15 cellular contexts compared by ENCODE assay signal in the genomic region with DNA sequence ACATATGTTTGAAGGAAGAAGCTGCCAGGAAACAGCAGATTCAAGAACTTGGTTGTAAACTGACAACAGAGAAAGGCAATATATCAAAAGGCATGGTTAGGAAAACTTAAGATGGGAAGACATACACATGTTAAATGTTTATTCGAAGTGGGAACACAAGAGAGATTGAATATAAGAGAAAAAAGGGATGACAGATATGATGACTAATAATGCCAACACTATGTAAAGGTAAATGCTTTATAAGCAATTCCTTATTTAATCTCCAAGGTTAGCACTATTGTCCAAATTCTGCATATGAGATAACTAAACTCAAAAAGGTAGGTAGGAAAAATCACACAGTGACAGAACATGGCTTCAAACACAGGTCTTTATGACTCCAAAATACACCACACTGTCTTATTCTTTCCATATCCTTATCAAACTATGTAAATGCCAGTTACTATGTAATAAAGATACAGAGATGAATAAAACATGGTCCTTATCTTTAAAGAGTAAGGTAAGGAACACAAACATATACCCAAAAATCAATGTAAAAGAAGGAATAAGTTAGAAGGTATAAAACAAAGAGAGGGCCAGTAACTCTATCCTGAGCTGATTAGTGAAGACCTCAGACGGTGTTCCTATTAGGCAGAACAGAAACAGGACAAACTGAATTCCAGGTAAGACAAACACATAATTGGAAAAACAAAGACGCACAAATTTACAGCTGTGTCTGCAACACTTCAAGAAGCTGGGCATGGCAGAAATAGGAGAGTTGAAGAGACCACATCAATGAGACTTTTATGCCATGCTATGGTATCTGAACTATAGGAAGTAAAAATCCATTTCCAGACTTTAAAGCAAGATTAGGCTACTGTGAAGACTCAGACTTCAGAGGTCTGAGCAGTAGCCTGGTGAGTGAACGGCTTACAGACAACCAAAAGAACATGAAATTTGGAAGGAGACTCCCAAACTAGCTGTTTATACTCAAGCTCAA. TPM values are rescaled to one million over a fixed set of nuclear protein-coding genes. Genes with fewer than 3 reads are reported as not detected.
DNase-seq lines count a peak whose midpoint lies in the region; ATAC-seq, FAIRE-seq and TF ChIP-seq lines count a peak whose summit lies in the region.
"Had no signal": no experiment of that assay in that cellular context is flagged by ENCODE, and none has a peak within 500 bp of the region (broad histone marks: within the 10 kb centered on the region; RNA-seq: fewer than 3 reads in every experiment).

No MANE protein-coding gene starts in this region.

- peaks cover 7% of the 10 kb centered on the region; the same call in 1 of the 2 replicates for H4K20me1 ChIP-seq in GM23338 (replicated peaks; ENCODE audit: insufficient read depth)
- no peaks in the 10 kb centered on the region for H4K20me1 ChIP-seq in GM12878 (ENCODE audit: control insufficient read depth, insufficient read depth)

- peaks cover 9% of the 10 kb centered on the region for H3K4me1 Mint-ChIP-seq in CD14-positive monocyte
- peaks cover 40% of the 10 kb centered on the region for H3K4me1 Mint-ChIP-seq in GM23338
- H3K4me1 Mint-ChIP-seq in naive thymus-derived CD4-positive, alpha-beta T cell = peaks cover 48 to 93% (median 87%) of the 10 kb centered on the region in 7 donors

- no peaks in the 10 kb centered on the region; the same call in 2 of the 3 replicates for H3K9me3 ChIP-seq in GM12878 (replicated peaks; ENCODE audit: control insufficient read depth, insufficient read depth, low read length)
- no peaks in the 10 kb centered on the region for H3K9me3 ChIP-seq in naive thymus-derived CD4-positive, alpha-beta T cell (ENCODE audit: control insufficient read depth in 2 of 3, low read length in 3 of 3)
- no peaks in the 10 kb centered on the region for H3K9me3 ChIP-seq in transverse colon
- H3K9me3 ChIP-seq: adrenal gland, upper lobe of right lung had no signal

- TF ChIP-seq EP300 in GM12878 (IDR thresholded peaks at IDR 0.05; ENCODE audit: borderline replicate concordance in 1 of 2, control insufficient read depth in 1 of 2, low read depth in 2 of 2, low read length in 2 of 2) (no peak), transverse colon (IDR thresholded peaks at IDR 0.05; ENCODE audit: low read depth) (no peak)

- RAD21 ChIA-PET in GM12878 (lab: Charles Lee; ENCODE audit: unreplicated experiment) = interaction anchor here (0.8 to 1.8 kb wide), 7 partner anchors 22 to 79 kb away, joined by 3 to 7 read pairs (median 5); no protein-coding TSS in a partner anchor

- H3K27me3 ChIP-seq in GM23338 (ENCODE audit: insufficient read depth) (no peaks in the 10 kb centered on the region), GM12878 (replicated peaks in 1 of 2; ENCODE audit: control insufficient read depth in 2 of 2, insufficient read depth in 2 of 2, low read length in 1 of 2) (no peaks in the 10 kb centered on the region), transverse colon (no peaks in the 10 kb centered on the region)
- no peaks in the 10 kb centered on the region for H3K27me3 ChIP-seq in naive thymus-derived CD4-positive, alpha-beta T cell (ENCODE audit: control insufficient read depth in 2 of 2, insufficient read depth in 2 of 2, low read length in 2 of 2)
- H3K27me3 ChIP-seq: adrenal gland, upper lobe of right lung had no signal

- ATAC-seq in GM23338 (no peak), GM12878 (no peak), GM21619 (IDR thresholded peaks at IDR 0.05; ENCODE audit: unreplicated experiment) (no peak), HG03521 (IDR thresholded peaks at IDR 0.05; ENCODE audit: unreplicated experiment) (no peak)
- ATAC-seq in naive thymus-derived CD4-positive, alpha-beta T cell = peak; percentile 66
- ATAC-seq: upper lobe of right lung had no signal

- WGBS in GM12878 (ENCODE audit: insufficient coverage, insufficient replicate concordance, low lambda C conversion rate, missing lambda C conversion rate) = 96% methylated on average over 4 of the region's 4 CpGs
- WGBS in transverse colon (ENCODE audit: low coverage in 1 of 2), 2 donors = 46 to 59% methylated on average over 3 to 4 of the region's 4 CpGs

- peak overlapping the region in 4 of 7 donors; percentile 8 to 63 (median 38) for H3K27ac Mint-ChIP-seq in CD14-positive monocyte
- peak overlapping the region; percentile 18; the same call in 1 of the 2 replicates for H3K27ac Mint-ChIP-seq in GM23338
- peak overlapping the region in 8 of 9 donors; percentile 14 to 85 (median 58) for H3K27ac Mint-ChIP-seq in naive thymus-derived CD4-positive, alpha-beta T cell

- BruUV-seq in GM12878 (replicated peaks; lab: Mats Ljungman, UMichigan) = no TSS peak

- H3K9me3 Mint-ChIP-seq in CD14-positive monocyte (peaks cover 0 to 3% (median 0%) of the 10 kb centered on the region in 7 donors), GM23338 (no peaks in the 10 kb centered on the region)
- no peaks in the 10 kb centered on the region for H3K9me3 Mint-ChIP-seq in naive thymus-derived CD4-positive, alpha-beta T cell

- no peak overlapping the region for H3K9ac ChIP-seq in GM12878 (ENCODE audit: control insufficient read depth, insufficient read depth, low read length)

- POLR2A ChIA-PET in GM12878 (lab: Charles Lee) = interaction anchor here (0.8 to 2.1 kb wide), 7 partner anchors 10 to 70 kb away, joined by 3 to 9 read pairs (median 3); no protein-coding TSS in a partner anchor
- POLR2A ChIA-PET in naive thymus-derived CD4-positive, alpha-beta T cell (lab: Charles Lee) = interaction anchor here (0.7 kb wide), 1 partner anchor 369 kb away, joined by 3 read pairs; no protein-coding TSS in a partner anchor

- H3K36me3 ChIP-seq in GM23338 (ENCODE audit: insufficient read depth) = no peaks in the 10 kb centered on the region
- H3K36me3 ChIP-seq in GM12878 (ENCODE audit: control insufficient read depth in 2 of 2, insufficient read depth in 2 of 2, low read length in 1 of 2) = no peaks in the 10 kb centered on the region
- no peaks in the 10 kb centered on the region for H3K36me3 ChIP-seq in naive thymus-derived CD4-positive, alpha-beta T cell (ENCODE audit: control insufficient read depth in 2 of 3, insufficient read depth in 3 of 3, low read length in 3 of 3)
- no peaks in the 10 kb centered on the region for H3K36me3 ChIP-seq in transverse colon
- H3K36me3 ChIP-seq: adrenal gland had no signal

- H3K27ac ChIP-seq in GM23338 (ENCODE audit: low read depth) (no peak overlapping the region), GM12878 (ENCODE audit: control insufficient read depth, insufficient read depth) (peak overlapping the region; percentile 35; the same call in 1 of the 2 replicates), transverse colon (no peak overlapping the region)
- no peak overlapping the region for H3K27ac ChIP-seq in naive thymus-derived CD4-positive, alpha-beta T cell (ENCODE audit: low read depth, low read length)
- H3K27ac ChIP-seq: adrenal gland, epithelial cell of prostate, PC-9, upper lobe of right lung had no signal

- H3K4me2 ChIP-seq in GM23338 (peak overlapping the region; percentile 21; the same call in 1 of the 2 replicates), GM12878 (ENCODE audit: control insufficient read depth, insufficient read depth) (peak overlapping the region; percentile 61)
- H3K4me2 ChIP-seq: PC-9 had no signal

- in situ Hi-C loops in GM12878 (cut with MboI) (no loop called here), transverse colon (cut with MboI; ENCODE audit: low pct_ligation_motif_present in 1 of 4, low pct_unique_long_range_greater_than_20kb in 1 of 4, low sequenced_read_pairs in 3 of 4) (loop anchor here in 1 of 4 donors (10.0 kb wide), 1 partner anchor 50 kb away; no protein-coding TSS in a partner anchor)

- CTCF ChIA-PET in GM12878 (lab: Yijun Ruan, JAX) = interaction anchor here (1.0 to 1.7 kb wide), 8 partner anchors 10 to 78 kb away, joined by 3 to 12 read pairs (median 4); no protein-coding TSS in a partner anchor
- CTCF ChIA-PET in naive thymus-derived CD4-positive, alpha-beta T cell (lab: Charles Lee) = no interaction called here

- H3K4me1 ChIP-seq in GM23338 (ENCODE audit: insufficient read depth) = peaks cover 42% of the 10 kb centered on the region
- peaks cover 43% of the 10 kb centered on the region for H3K4me1 ChIP-seq in GM12878 (ENCODE audit: control insufficient read depth, insufficient read depth, low read length)
- peaks cover 27 to 29% of the 10 kb centered on the region in 2 donors for H3K4me1 ChIP-seq in naive thymus-derived CD4-positive, alpha-beta T cell (ENCODE audit: control insufficient read depth in 2 of 2, insufficient read depth in 2 of 2, low read length in 2 of 2)
- peaks cover 13 to 48% (median 20%) of the 10 kb centered on the region in 4 donors for H3K4me1 ChIP-seq in transverse colon

- no peak overlapping the region for H3K4me3 ChIP-seq in GM23338
- 0 out of 2 replicates have a peak overlapping the region, but pooled peaks have one; percentile 13 for H3K4me3 ChIP-seq in GM12878
- no peak overlapping the region for H3K4me3 ChIP-seq in naive thymus-derived CD4-positive, alpha-beta T cell (ENCODE audit: low read length)
- no peak overlapping the region for H3K4me3 ChIP-seq in transverse colon
- H3K4me3 ChIP-seq: adrenal gland, PC-9, upper lobe of right lung had no signal

- H3K27me3 Mint-ChIP-seq in CD14-positive monocyte (ENCODE audit: low read depth in 3 of 3) = peaks cover 0 to 5% (median 2%) of the 10 kb centered on the region in 3 donors
- no peaks in the 10 kb centered on the region for H3K27me3 Mint-ChIP-seq in GM23338 (ENCODE audit: insufficient read depth, low read depth, poor library complexity)
- H3K27me3 Mint-ChIP-seq in naive thymus-derived CD4-positive, alpha-beta T cell = no peaks in the 10 kb centered on the region

- H3K79me2 ChIP-seq in GM23338 (replicated peaks; ENCODE audit: insufficient read depth) = peaks cover 88% of the 10 kb centered on the region
- H3K79me2 ChIP-seq in GM12878 (ENCODE audit: control insufficient read depth, insufficient read depth, low read length) = peaks cover 82% of the 10 kb centered on the region

- H3K36me3 Mint-ChIP-seq in CD14-positive monocyte = peaks cover 7 to 33% of the 10 kb centered on the region in 2 donors
- H3K36me3 Mint-ChIP-seq in GM23338 (ENCODE audit: low read depth) = no peaks in the 10 kb centered on the region
- H3K36me3 Mint-ChIP-seq in naive thymus-derived CD4-positive, alpha-beta T cell = peaks cover 0 to 10% (median 8%) of the 10 kb centered on the region in 5 donors

- H2AFZ ChIP-seq in GM23338 (no peak overlapping the region), GM12878 (ENCODE audit: control insufficient read depth, low read depth, low read length) (no peak overlapping the region)
- H2AFZ ChIP-seq: PC-9 had no signal

- no peak for TF ChIP-seq RAD21 in GM12878 (IDR thresholded peaks at IDR 0.05; ENCODE audit: insufficient read depth, low read depth, low read length)

- intact Hi-C loops in CD14-positive monocyte (cut with micrococcal nuclease) (no loop called here), GM12878 (cut with micrococcal nuclease; ENCODE audit: unreplicated experiment) (no loop called here), transverse colon (cut with DNase I; ENCODE audit: low total_unique reads) (no loop called here)
- intact Hi-C loops in naive thymus-derived CD4-positive, alpha-beta T cell (cut with micrococcal nuclease) = loop anchor here in 1 of 2 donors (2.0 kb wide), 1 partner anchor 16 kb away; no protein-coding TSS in a partner anchor

- TF ChIP-seq CTCF in CD14-positive monocyte (IDR thresholded peaks at IDR 0.05) (no peak), GM23338 (conservative IDR thresholded peaks at IDR 0.05; ENCODE audit: low read depth in 2 of 2) (no peak), GM12878 (IDR thresholded peaks at IDR 0.05 in 2 of 3, conservative IDR thresholded peaks at IDR 0.05 in 1 of 3; ENCODE audit: control insufficient read depth in 2 of 3, extremely low read depth in 1 of 3, insufficient read depth in 1 of 3, low read depth in 3 of 3, low read length in 3 of 3) (no peak), transverse colon (IDR thresholded peaks at IDR 0.05) (no peak)

- no peak for FAIRE-seq in GM12878 (lab: Jason Lieb, UNC)

- no peak overlapping the region for H3K4me3 Mint-ChIP-seq in CD14-positive monocyte
- no peak overlapping the region for H3K4me3 Mint-ChIP-seq in GM23338
- H3K4me3 Mint-ChIP-seq in naive thymus-derived CD4-positive, alpha-beta T cell = peak overlapping the region in 8 of 10 donors; percentile 12 to 78 (median 62)

- TF ChIP-seq POLR2A in GM12878 (IDR thresholded peaks at IDR 0.05; ENCODE audit: low read depth, low read length) (no peak), transverse colon (IDR thresholded peaks at IDR 0.05) (no peak)

- DNase-seq in CD14-positive monocyte (ENCODE audit: low spot score) = no peak
- no peak for DNase-seq in GM23338 (ENCODE audit: low spot score)
- DNase-seq in GM12878 (ENCODE audit: low read depth, low spot score) = no peak
- peak in 7 of 9 donors; percentile 11 to 28 (median 20) for DNase-seq in naive thymus-derived CD4-positive, alpha-beta T cell
- DNase-seq in transverse colon = no peak
- no peak for DNase-seq in activated effector memory CD4-positive, alpha-beta T cell treated with Interleukin-2 at 50 U/mL for 16 hours
- DNase-seq: adrenal gland; KG1; NCI-H1436 treated with DMSO at 0.1 percent for 48 hours; PC-9; stimulated activated CD4-positive, alpha-beta T cell treated with anti-CD3 and anti-CD28 coated beads, Interleukin-4, amount 100 ng/mL, for 1 hour; upper lobe of right lung had no signal

- no peaks in the 10 kb centered on the region for H3K9me2 ChIP-seq in GM23338 (ENCODE audit: insufficient read depth)

- SMC1A ChIA-PET in GM12878 (lab: Charles Lee; ENCODE audit: uncharacterized antibody, unreplicated experiment) = interaction anchor here (0.6 to 4.5 kb wide), 16 partner anchors 9 to 451 kb away, joined by 3 to 31 read pairs (median 4); no protein-coding TSS in a partner anchor

- no peaks in the 10 kb centered on the region for H3F3A ChIP-seq in GM23338 (replicated peaks; ENCODE audit: low read depth)

RNA-seq across cellular contexts. Expression of gene ABI1, which starts 56.1 kb away (rescaled TPM):
- 10 to 100 TPM; 61.5 to 77.2 TPM for polyA plus RNA-seq in CD14-positive monocyte
- total RNA-seq in GM23338 (2014; rRNA removed; shearing (Covaris generic)) = 27.0 and 30.7 TPM in 2 replicates
- polyA plus RNA-seq in GM23338 (2016; fragmentation: Nextera tagmentation; extraction: Ambion mirVana) = 18.7 and 22.3 TPM in 2 replicates
- 143 TPM in 2 replicates for total RNA-seq in GM12878 (2013; cell fraction: nucleolus; rRNA removed)
- total RNA-seq in GM12878 (2014; rRNA removed) = 51.1 and 60.9 TPM in 2 replicates
- 58.4 and 59.1 TPM in 2 replicates for total RNA-seq in GM12878 (2014; rRNA removed; fragmentation: Illumina TruSeq; extraction: Trizol)
- 50.3 and 51.4 TPM in 2 replicates for total RNA-seq in GM12878 (2021)
- 24.0 TPM for polyA plus RNA-seq in GM12878 (2011; ENCODE audit: low read depth)
- 31.2 and 40.8 TPM in 2 replicates for polyA plus RNA-seq in GM12878 (2011; rRNA removed)
- 17.5 and 17.8 TPM in 2 replicates for polyA plus RNA-seq in GM12878 (2011; cell fraction: cytosol; rRNA removed)
- 23.9 and 24.0 TPM in 2 replicates for polyA plus RNA-seq in GM12878 (2011; cell fraction: nucleus; rRNA removed)
- 41.1 and 45.6 TPM in 2 replicates for polyA plus RNA-seq in GM12878 (2012)
- polyA plus RNA-seq in GM12878 (2014; fragmentation: Illumina TruSeq; extraction: Trizol) = 63.0 and 76.7 TPM in 2 replicates
- polyA plus RNA-seq in GM12878 (2014; fragmentation: Nextera tagmentation; extraction: Ambion mirVana) = 10 to 100 TPM; 48.7 to 50.3 TPM
- 35.8 and 40.1 TPM in 2 replicates for polyA plus RNA-seq in GM12878 (2014; rRNA removed)
- 10 to 100 TPM; 70.4 to 73.2 TPM for polyA plus RNA-seq in GM12878 (2016; fragmentation: Nextera tagmentation; extraction: Ambion mirVana)
- polyA minus RNA-seq in GM12878 (2011; rRNA and poly(A)+ RNA removed) = 26.3 and 27.4 TPM in 2 replicates
- polyA minus RNA-seq in GM12878 (2011; cell fraction: cytosol; rRNA and poly(A)+ RNA removed) = 12.3 and 13.4 TPM in 2 replicates
- polyA minus RNA-seq in GM12878 (2011; cell fraction: nucleus; rRNA and poly(A)+ RNA removed) = 24.5 and 29.0 TPM in 2 replicates
- 10 to 100 TPM; 61.9 to 73.7 (median 65.4) TPM for total RNA-seq in naive thymus-derived CD4-positive, alpha-beta T cell
- polyA plus RNA-seq in naive thymus-derived CD4-positive, alpha-beta T cell = 10 to 100 TPM; 66.0 to 71.0 TPM
- 10 to 100 TPM; 29.9 to 54.5 (median 47.8) TPM for total RNA-seq in transverse colon

Comparison
In these comparisons a context has a peak if more than half of its experiments do, and no peak if none do; other contexts are left out.
1. DNase-seq: peak in naive thymus-derived CD4-positive, alpha-beta T cell (7 of 9); none in CD14-positive monocyte (single experiment), GM23338 (single experiment), GM12878 (single experiment), transverse colon (single experiment) and activated effector memory CD4-positive, alpha-beta T cell treated with Interleukin-2 at 50 U/mL for 16 hours (single experiment).
2. H3K4me3 Mint-ChIP-seq: peak in naive thymus-derived CD4-positive, alpha-beta T cell (8 of 10); none in CD14-positive monocyte (0 of 2) and GM23338 (single experiment).
3. Peak in every context shown above with its lines, with median percentiles within 50 percentile points of each other: H3K27ac Mint-ChIP-seq.